27 cellular contexts compared by ENCODE assay signal in genomic region chr11:46240371-46240770, GRCh38. TPM values are rescaled to one million over a fixed set of nuclear protein-coding genes. Genes with fewer than 3 reads are reported as not detected.
DNase-seq lines count a peak whose midpoint lies in the region; ATAC-seq, FAIRE-seq and TF ChIP-seq lines count a peak whose summit lies in the region.
"Had no signal": no experiment of that assay in that cellular context is flagged by ENCODE, and none has a peak within 500 bp of the region (broad histone marks: within the 10 kb centered on the region; RNA-seq: fewer than 3 reads in every experiment).

No MANE protein-coding gene starts in this region.

- WGBS in prostate gland, result 79% methylated on average over 2 of the region's 2 CpGs

- no peaks in the 10 kb centered on the region for H3K9me1 ChIP-seq in keratinocyte (ENCODE audit: control insufficient read depth, extremely low read depth, insufficient read depth, low read length)

- CTCF ChIA-PET in RWPE1 (lab: Yijun Ruan, JAX), result interaction anchor here (0.5 to 4.0 kb wide), 8 partner anchors 23 to 385 kb away, joined by 3 to 35 read pairs (median 4); no protein-coding TSS in a partner anchor

- DNase-seq in AG10803 (ENCODE audit: low read depth), result peak; percentile 47
- DNase-seq in RWPE1 (ENCODE audit: low spot score), result no peak
- no peak for DNase-seq in dorsolateral prefrontal cortex
- DNase-seq in keratinocyte (ENCODE audit: low read depth, low spot score), result no peak
- DNase-seq in prostate gland (ENCODE audit: low spot score), result no peak
- no peak for DNase-seq in GM19239 (ENCODE audit: insufficient read length, low spot score)
- DNase-seq in activated CD4-positive, CD25-positive, alpha-beta regulatory T cell (lab: John Stamatoyannopoulos, UW), result no peak
- DNase-seq: ACHN; activated B cell treated with CpG ODN at 0.5 μM for 24 hours; activated CD4-positive, alpha-beta T cell treated with anti-CD3 and anti-CD28 coated beads, Interleukin-2, amount 50 U/mL, for 4 hours; activated naive CD4-positive, alpha-beta T cell treated with anti-CD3 and anti-CD28 coated beads for 36 hours; effector memory CD8-positive, alpha-beta T cell; GOT3; midbrain; naive thymus-derived CD4-positive, alpha-beta T cell; NCI-H146; NCI-H2107; NCI-H446; OCI-M1; SHP77; spleen; trophoblast cell had no signal

- H2AFZ ChIP-seq in keratinocyte (ENCODE audit: control insufficient read depth, low read length), result no peak overlapping the region

- H3K4me3 ChIP-seq in AG10803 (ENCODE audit: low read length) (no peak overlapping the region), dorsolateral prefrontal cortex (peak overlapping the region in 5 of 59 donors; percentile 3 to 67 (median 62)), keratinocyte (ENCODE audit: control insufficient read depth in 2 of 3, extremely low read depth in 1 of 3, insufficient read depth in 2 of 3, low read depth in 1 of 3, low read length in 3 of 3) (no peak overlapping the region), prostate gland (no peak overlapping the region)
- H3K4me3 ChIP-seq: BLaER1 had no signal

- no peak for TF ChIP-seq POLR2A in prostate gland (IDR thresholded peaks at IDR 0.05)

- H3K27ac ChIP-seq in RWPE1 (peak overlapping the region; percentile 13; the same call in 1 of the 2 replicates), dorsolateral prefrontal cortex (peak overlapping the region in 45 of 59 donors; percentile 4 to 91 (median 78)), keratinocyte (ENCODE audit: control insufficient read depth, insufficient read depth, low read length) (peak overlapping the region; percentile 47), prostate gland (no peak overlapping the region)
- H3K27ac ChIP-seq: BLaER1 had no signal

- no peaks in the 10 kb centered on the region for H4K20me1 ChIP-seq in keratinocyte (ENCODE audit: control insufficient read depth, extremely low read depth, insufficient read depth, low read length)

- POLR2A ChIA-PET in RWPE1 (lab: Yijun Ruan, JAX; ENCODE audit: low non-redundant PET), result no interaction called here

- H3K4me1 ChIP-seq in keratinocyte (ENCODE audit: control insufficient read depth, extremely low read depth, insufficient read depth, low read length) (peaks cover 46% of the 10 kb centered on the region), prostate gland (replicated peaks) (peaks cover 6% of the 10 kb centered on the region)

- no peak for ATAC-seq in HG03025 (IDR thresholded peaks at IDR 0.05; ENCODE audit: low FRiP score, unreplicated experiment)
- ATAC-seq: effector memory CD8-positive, alpha-beta T cell; HepG2; naive thymus-derived CD4-positive, alpha-beta T cell had no signal

- dilution Hi-C loops in keratinocyte (cut with MboI; ENCODE audit: extremely low pct_ligation_motif_present, low sequenced_read_pairs), result no loop called here

- no peaks in the 10 kb centered on the region for H3K36me3 ChIP-seq in keratinocyte (ENCODE audit: control insufficient read depth in 2 of 2, extremely low read depth in 1 of 2, insufficient read depth in 2 of 2, low read length in 2 of 2)
- H3K36me3 ChIP-seq in prostate gland, result no peaks in the 10 kb centered on the region
- H3K36me3 ChIP-seq: BLaER1, spleen had no signal

- no peak overlapping the region for H3K9ac ChIP-seq in keratinocyte (ENCODE audit: control insufficient read depth, extremely low read depth, insufficient read depth, low read length)
- H3K9ac ChIP-seq: BLaER1 had no signal

- no peaks in the 10 kb centered on the region for H3K79me2 ChIP-seq in keratinocyte (ENCODE audit: control insufficient read depth, insufficient read depth, low read length)

- H3K27me3 ChIP-seq in dorsolateral prefrontal cortex (peaks cover 0 to 14% (median 0%) of the 10 kb centered on the region in 45 donors), keratinocyte (ENCODE audit: control insufficient read depth, extremely low read depth, insufficient read depth, low read length) (no peaks in the 10 kb centered on the region), prostate gland (replicated peaks; ENCODE audit: insufficient read depth) (no peaks in the 10 kb centered on the region)

- TF ChIP-seq CTCF in AG10803 (conservative IDR thresholded peaks at IDR 0.05; ENCODE audit: low read length), result no peak
- no peak for TF ChIP-seq CTCF in RWPE1 (conservative IDR thresholded peaks at IDR 0.05; ENCODE audit: low read depth)
- TF ChIP-seq CTCF in dorsolateral prefrontal cortex (IDR thresholded peaks at IDR 0.05 in 54 of 56, conservative IDR thresholded peaks at IDR 0.05 in 2 of 56; ENCODE audit: low read depth in 1 of 56, partially characterized antibody in 56 of 56), result no peak
- no peak for TF ChIP-seq CTCF in keratinocyte (optimal IDR thresholded peaks at IDR 0.05 in 1 of 3, IDR thresholded peaks at IDR 0.05 in 1 of 3, conservative IDR thresholded peaks at IDR 0.05 in 1 of 3; ENCODE audit: extremely low read depth in 1 of 3, insufficient read depth in 2 of 3, low read length in 3 of 3)
- no peak for TF ChIP-seq CTCF in prostate gland (IDR thresholded peaks at IDR 0.05)

- H3K4me2 ChIP-seq in keratinocyte (ENCODE audit: control insufficient read depth, extremely low read depth, insufficient read depth, low read depth, low read length), result no peak overlapping the region
- H3K4me2 ChIP-seq: BLaER1 had no signal

- intact Hi-C loops in dorsolateral prefrontal cortex (cut with DNase I) (loop anchor here in 1 of 2 donors (5.0 to 10.0 kb wide), 2 partner anchors 107 to 294 kb away; partner anchors contain the start of gene DGKZ), prostate gland (cut with DNase I) (loop anchor here (5.0 kb wide), 1 partner anchor 37 kb away; the partner anchor contains the start of gene CREB3L1)

- FAIRE-seq in keratinocyte (lab: Jason Lieb, UNC) (no peak), GM19239 (lab: Jason Lieb, UNC) (no peak)
- FAIRE-seq: G401.6, HepG2, islet of Langerhans had no signal

- H3K9me3 ChIP-seq in keratinocyte (ENCODE audit: control insufficient read depth, low read depth, low read length) (no peaks in the 10 kb centered on the region), prostate gland (no peaks in the 10 kb centered on the region)
- H3K9me3 ChIP-seq: spleen had no signal

RNA-seq across cellular contexts. Expression of gene CREB3L1, which starts 37.1 kb away (rescaled TPM):
- total RNA-seq in dorsolateral prefrontal cortex (10 to 100 TPM in 4 of 120 experiments, 1 to 10 TPM in 116; 2.0 to 11.9 (median 4.6) TPM), prostate gland (10 to 100 TPM; 41.0 to 47.0 TPM)
- polyA plus RNA-seq in keratinocyte, result 0.06 to 0.19 TPM in 2 of 3 replicates, not detected in the other
- 0.65 TPM for polyA plus RNA-seq in keratinocyte (2011; ENCODE audit: low read depth)
- 0.06 and 0.18 TPM in 2 replicates for polyA plus RNA-seq in keratinocyte (2011; cell fraction: cytosol; rRNA removed)
- polyA plus RNA-seq in keratinocyte (2011; cell fraction: nucleus; rRNA removed), result 0.31 TPM in 2 replicates
- polyA plus RNA-seq in keratinocyte (2012; ENCODE audit: low replicate concordance), result 0.18 and 0.23 TPM in 2 replicates
- polyA minus RNA-seq in keratinocyte, result 3.4 TPM in 1 of 3 replicates, not detected in the others
- polyA minus RNA-seq in keratinocyte (2011; cell fraction: cytosol; rRNA and poly(A)+ RNA removed), result 1.9 TPM
- 0.70 TPM in 1 of 2 replicates, not detected in the other for polyA minus RNA-seq in keratinocyte (2011; cell fraction: nucleus; rRNA and poly(A)+ RNA removed)
- total RNA-seq: activated B cell treated with CpG ODN at 0.5 μM for 24 hours; HepG2; naive thymus-derived CD4-positive, alpha-beta T cell had no signal
- polyA plus RNA-seq: HepG2; naive thymus-derived CD4-positive, alpha-beta T cell had no signal

Comparison
In these comparisons a context has a peak if more than half of its experiments do, and no peak if none do; other contexts are left out.
1. H3K27ac ChIP-seq: peak in RWPE1 (single experiment), dorsolateral prefrontal cortex (45 of 59) and keratinocyte (single experiment); none in prostate gland (0 of 2).